In the genomic region with DNA sequence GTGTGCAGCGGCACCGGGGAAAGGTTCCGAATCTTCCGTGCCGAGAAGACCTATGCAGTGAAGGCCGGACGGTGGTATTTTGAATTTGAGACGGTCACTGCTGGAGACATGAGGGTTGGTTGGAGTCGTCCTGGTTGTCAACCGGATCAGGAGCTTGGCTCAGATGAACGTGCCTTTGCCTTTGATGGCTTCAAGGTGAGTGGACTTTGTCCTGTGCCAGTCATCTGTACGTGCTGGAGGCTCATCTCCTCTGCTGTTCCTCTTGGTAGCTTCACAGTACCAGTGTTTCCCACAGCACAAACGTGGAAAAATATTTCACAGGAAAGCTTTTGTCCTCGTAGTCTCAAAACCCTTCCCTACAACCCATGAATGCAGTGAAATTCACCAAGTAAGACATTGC, we compare ENCODE assay signal across 20 cellular contexts.
"Had no signal": no experiment of that assay in that cellular context is flagged by ENCODE, and none has a peak within 500 bp of the region (broad histone marks: within the 10 kb centered on the region; RNA-seq: fewer than 3 reads in every experiment).

No MANE protein-coding gene starts in this region.

- H3K4me1 ChIP-seq: foreskin keratinocyte, gastroesophageal sphincter, left lung, lower lobe of right lung had no signal

- H3K27ac ChIP-seq: coronary artery, dorsolateral prefrontal cortex, esophagus muscularis mucosa, foreskin keratinocyte, gastroesophageal sphincter, hepatocyte, left lung, lower lobe of right lung had no signal

- H3K4me3 ChIP-seq: coronary artery, dorsolateral prefrontal cortex, esophagus muscularis mucosa, gastroesophageal sphincter, heart left ventricle, hepatocyte, left lung, lower lobe of right lung, mucosa of descending colon had no signal

- H3K9me3 ChIP-seq: esophagus muscularis mucosa, gastroesophageal sphincter, heart left ventricle, left lung, lower lobe of right lung, mucosa of descending colon had no signal

- ATAC-seq: foreskin keratinocyte, gastroesophageal sphincter, left lung, lower lobe of right lung, mucosa of descending colon had no signal

- DNase-seq: dermis blood vessel endothelial cell; dorsolateral prefrontal cortex; effector CD4-positive, alpha-beta T cell; effector memory CD4-positive, alpha-beta T cell; foreskin keratinocyte; heart left ventricle; hypothalamus; immature natural killer cell; islet precursor cell; kidney; kidney glomerular epithelial cell; left lung; lower lobe of right lung; mesenchymal stem cell; mucosa of descending colon; naive B cell had no signal

- H3K27me3 ChIP-seq: dorsolateral prefrontal cortex, esophagus muscularis mucosa, foreskin keratinocyte, gastroesophageal sphincter, heart left ventricle, hepatocyte, left lung had no signal

- H3K36me3 ChIP-seq: left lung, lower lobe of right lung had no signal
